1 cellular context compared by ENCODE assay signal in the genomic region with DNA sequence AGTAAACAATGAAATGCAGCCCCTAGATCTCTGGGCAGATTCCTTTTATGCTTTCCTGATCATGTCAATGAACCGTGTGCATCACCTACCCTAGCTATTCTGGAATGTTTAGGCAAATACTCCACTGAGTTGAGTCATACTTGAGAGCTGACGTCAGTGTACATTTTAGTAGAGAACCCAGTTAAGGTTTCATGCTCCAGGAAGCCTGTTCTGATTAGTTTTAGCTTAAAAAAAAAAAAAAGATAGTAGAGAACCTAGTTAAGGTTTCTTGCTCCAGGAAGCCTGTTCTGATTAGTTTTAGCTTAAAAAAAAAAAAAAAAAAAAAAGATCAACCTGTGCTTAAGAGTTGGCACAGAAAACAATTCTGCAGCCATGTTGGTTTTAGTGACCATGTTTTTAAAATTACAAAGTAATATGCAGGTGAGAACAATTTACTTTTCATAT.
A peak's percentile ranks its signal among the peaks of the same experiment; 100 is the strongest.
TF ChIP-seq lines count a peak whose summit lies in the region.

No MANE protein-coding gene starts in this region.

TF ChIP-seq in K562, 482 proteins besides CTCF, POLR2A, EP300 and RAD21 (continued from another document):
- TF ChIP-seq, protein P1, sequence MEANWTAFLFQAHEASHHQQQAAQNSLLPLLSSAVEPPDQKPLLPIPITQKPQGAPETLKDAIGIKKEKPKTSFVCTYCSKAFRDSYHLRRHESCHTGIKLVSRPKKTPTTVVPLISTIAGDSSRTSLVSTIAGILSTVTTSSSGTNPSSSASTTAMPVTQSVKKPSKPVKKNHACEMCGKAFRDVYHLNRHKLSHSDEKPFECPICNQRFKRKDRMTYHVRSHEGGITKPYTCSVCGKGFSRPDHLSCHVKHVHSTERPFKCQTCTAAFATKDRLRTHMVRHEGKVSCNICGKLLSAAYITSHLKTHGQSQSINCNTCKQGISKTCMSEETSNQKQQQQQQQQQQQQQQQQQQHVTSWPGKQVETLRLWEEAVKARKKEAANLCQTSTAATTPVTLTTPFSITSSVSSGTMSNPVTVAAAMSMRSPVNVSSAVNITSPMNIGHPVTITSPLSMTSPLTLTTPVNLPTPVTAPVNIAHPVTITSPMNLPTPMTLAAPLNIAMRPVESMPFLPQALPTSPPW (CRISPR knock-in tag; IDR thresholded peaks at IDR 0.05): no peak
- no peak for TF ChIP-seq ZNF408 (CRISPR knock-in tag; IDR thresholded peaks at IDR 0.05; ENCODE audit: low read depth)
- TF ChIP-seq SMARCB1 (IDR thresholded peaks at IDR 0.05; ENCODE audit: insufficient read length, low read depth): no peak
- no peak for TF ChIP-seq SRSF9 (IDR thresholded peaks at IDR 0.05; ENCODE audit: borderline replicate concordance, low read depth, low read length)
- no peak for TF ChIP-seq NELFE (IDR thresholded peaks at IDR 0.05; ENCODE audit: insufficient read depth, insufficient read length)
- TF ChIP-seq, protein P2, sequence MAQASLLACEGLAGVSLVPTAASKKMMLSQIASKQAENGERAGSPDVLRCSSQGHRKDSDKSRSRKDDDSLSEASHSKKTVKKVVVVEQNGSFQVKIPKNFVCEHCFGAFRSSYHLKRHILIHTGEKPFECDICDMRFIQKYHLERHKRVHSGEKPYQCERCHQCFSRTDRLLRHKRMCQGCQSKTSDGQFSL (CRISPR knock-in tag; IDR thresholded peaks at IDR 0.05): no peak
- TF ChIP-seq, protein P2 (tag; IDR thresholded peaks at IDR 0.05): no peak
- TF ChIP-seq RBM17 (IDR thresholded peaks at IDR 0.05; ENCODE audit: borderline replicate concordance, low read depth, low read length): no peak
- TF ChIP-seq ZNF551 (CRISPR knock-in tag; IDR thresholded peaks at IDR 0.05): no peak
- TF ChIP-seq RUNX1 (IDR thresholded peaks at IDR 0.05; ENCODE audit: low read depth): no peak
- TF ChIP-seq KDM5B (IDR thresholded peaks at IDR 0.05; ENCODE audit: insufficient replicate concordance, low read depth, low read length): no peak
- TF ChIP-seq, protein P3, sequence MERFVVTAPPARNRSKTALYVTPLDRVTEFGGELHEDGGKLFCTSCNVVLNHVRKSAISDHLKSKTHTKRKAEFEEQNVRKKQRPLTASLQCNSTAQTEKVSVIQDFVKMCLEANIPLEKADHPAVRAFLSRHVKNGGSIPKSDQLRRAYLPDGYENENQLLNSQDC (CRISPR knock-in tag; IDR thresholded peaks at IDR 0.05): no peak
- TF ChIP-seq MCM2 (IDR thresholded peaks at IDR 0.05; ENCODE audit: low read depth): no peak
- no peak for TF ChIP-seq RBFOX2 (IDR thresholded peaks at IDR 0.05; ENCODE audit: low read depth, low read length)
- TF ChIP-seq NBN (IDR thresholded peaks at IDR 0.05; ENCODE audit: low read depth): no peak
- no peak for TF ChIP-seq ZNF707 (CRISPR knock-in tag; conservative IDR thresholded peaks at IDR 0.05)
- TF ChIP-seq, protein P4, sequence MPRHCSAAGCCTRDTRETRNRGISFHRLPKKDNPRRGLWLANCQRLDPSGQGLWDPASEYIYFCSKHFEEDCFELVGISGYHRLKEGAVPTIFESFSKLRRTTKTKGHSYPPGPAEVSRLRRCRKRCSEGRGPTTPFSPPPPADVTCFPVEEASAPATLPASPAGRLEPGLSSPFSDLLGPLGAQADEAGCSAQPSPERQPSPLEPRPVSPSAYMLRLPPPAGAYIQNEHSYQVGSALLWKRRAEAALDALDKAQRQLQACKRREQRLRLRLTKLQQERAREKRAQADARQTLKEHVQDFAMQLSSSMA (CRISPR knock-in tag; IDR thresholded peaks at IDR 0.05): no peak
- TF ChIP-seq PHB (CRISPR knock-in tag; IDR thresholded peaks at IDR 0.05): no peak
- no peak for TF ChIP-seq ZNF444 (CRISPR knock-in tag; IDR thresholded peaks at IDR 0.05)
- TF ChIP-seq TEAD4 (IDR thresholded peaks at IDR 0.05; ENCODE audit: low read length): peak; percentile 40; the same call in 1 of the 2 replicates
- TF ChIP-seq TEAD4 (CRISPR knock-in tag; IDR thresholded peaks at IDR 0.05; ENCODE audit: borderline replicate concordance): no peak
- peak; percentile 80 for TF ChIP-seq FOSL1 (tag; conservative IDR thresholded peaks at IDR 0.05)
- no peak for TF ChIP-seq ZNF764 (CRISPR knock-in tag; IDR thresholded peaks at IDR 0.05; ENCODE audit: low read depth)
- no peak for TF ChIP-seq FOXJ3 (CRISPR knock-in tag; IDR thresholded peaks at IDR 0.05)
- TF ChIP-seq, protein P5, sequence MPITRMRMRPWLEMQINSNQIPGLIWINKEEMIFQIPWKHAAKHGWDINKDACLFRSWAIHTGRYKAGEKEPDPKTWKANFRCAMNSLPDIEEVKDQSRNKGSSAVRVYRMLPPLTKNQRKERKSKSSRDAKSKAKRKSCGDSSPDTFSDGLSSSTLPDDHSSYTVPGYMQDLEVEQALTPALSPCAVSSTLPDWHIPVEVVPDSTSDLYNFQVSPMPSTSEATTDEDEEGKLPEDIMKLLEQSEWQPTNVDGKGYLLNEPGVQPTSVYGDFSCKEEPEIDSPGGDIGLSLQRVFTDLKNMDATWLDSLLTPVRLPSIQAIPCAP (CRISPR knock-in tag; IDR thresholded peaks at IDR 0.05; ENCODE audit: borderline replicate concordance): no peak
- TF ChIP-seq TCF7 (IDR thresholded peaks at IDR 0.05; ENCODE audit: borderline replicate concordance): no peak
- TF ChIP-seq ZNF384 (IDR thresholded peaks at IDR 0.05; ENCODE audit: low read depth, low read length): no peak
- 0 out of 2 replicates have a peak, but pooled peaks have one; percentile 37 for TF ChIP-seq ZNF766 (CRISPR knock-in tag; conservative IDR thresholded peaks at IDR 0.05)
- TF ChIP-seq MEF2D (tag; conservative IDR thresholded peaks at IDR 0.05; ENCODE audit: low read depth): no peak
- TF ChIP-seq, protein P6, sequence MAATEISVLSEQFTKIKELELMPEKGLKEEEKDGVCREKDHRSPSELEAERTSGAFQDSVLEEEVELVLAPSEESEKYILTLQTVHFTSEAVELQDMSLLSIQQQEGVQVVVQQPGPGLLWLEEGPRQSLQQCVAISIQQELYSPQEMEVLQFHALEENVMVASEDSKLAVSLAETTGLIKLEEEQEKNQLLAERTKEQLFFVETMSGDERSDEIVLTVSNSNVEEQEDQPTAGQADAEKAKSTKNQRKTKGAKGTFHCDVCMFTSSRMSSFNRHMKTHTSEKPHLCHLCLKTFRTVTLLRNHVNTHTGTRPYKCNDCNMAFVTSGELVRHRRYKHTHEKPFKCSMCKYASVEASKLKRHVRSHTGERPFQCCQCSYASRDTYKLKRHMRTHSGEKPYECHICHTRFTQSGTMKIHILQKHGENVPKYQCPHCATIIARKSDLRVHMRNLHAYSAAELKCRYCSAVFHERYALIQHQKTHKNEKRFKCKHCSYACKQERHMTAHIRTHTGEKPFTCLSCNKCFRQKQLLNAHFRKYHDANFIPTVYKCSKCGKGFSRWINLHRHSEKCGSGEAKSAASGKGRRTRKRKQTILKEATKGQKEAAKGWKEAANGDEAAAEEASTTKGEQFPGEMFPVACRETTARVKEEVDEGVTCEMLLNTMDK (IDR thresholded peaks at IDR 0.05; ENCODE audit: borderline replicate concordance, insufficient read depth, low read depth, low read length, poor library complexity, severe bottlenecking): no peak
- TF ChIP-seq, protein P7, sequence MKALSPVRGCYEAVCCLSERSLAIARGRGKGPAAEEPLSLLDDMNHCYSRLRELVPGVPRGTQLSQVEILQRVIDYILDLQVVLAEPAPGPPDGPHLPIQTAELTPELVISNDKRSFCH (CRISPR knock-in tag; IDR thresholded peaks at IDR 0.05): no peak
- TF ChIP-seq, protein P7 (tag; IDR thresholded peaks at IDR 0.05): no peak
- TF ChIP-seq, protein P8, sequence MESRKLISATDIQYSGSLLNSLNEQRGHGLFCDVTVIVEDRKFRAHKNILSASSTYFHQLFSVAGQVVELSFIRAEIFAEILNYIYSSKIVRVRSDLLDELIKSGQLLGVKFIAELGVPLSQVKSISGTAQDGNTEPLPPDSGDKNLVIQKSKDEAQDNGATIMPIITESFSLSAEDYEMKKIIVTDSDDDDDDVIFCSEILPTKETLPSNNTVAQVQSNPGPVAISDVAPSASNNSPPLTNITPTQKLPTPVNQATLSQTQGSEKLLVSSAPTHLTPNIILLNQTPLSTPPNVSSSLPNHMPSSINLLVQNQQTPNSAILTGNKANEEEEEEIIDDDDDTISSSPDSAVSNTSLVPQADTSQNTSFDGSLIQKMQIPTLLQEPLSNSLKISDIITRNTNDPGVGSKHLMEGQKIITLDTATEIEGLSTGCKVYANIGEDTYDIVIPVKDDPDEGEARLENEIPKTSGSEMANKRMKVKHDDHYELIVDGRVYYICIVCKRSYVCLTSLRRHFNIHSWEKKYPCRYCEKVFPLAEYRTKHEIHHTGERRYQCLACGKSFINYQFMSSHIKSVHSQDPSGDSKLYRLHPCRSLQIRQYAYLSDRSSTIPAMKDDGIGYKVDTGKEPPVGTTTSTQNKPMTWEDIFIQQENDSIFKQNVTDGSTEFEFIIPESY (CRISPR knock-in tag; IDR thresholded peaks at IDR 0.05): no peak
- TF ChIP-seq, protein P9, sequence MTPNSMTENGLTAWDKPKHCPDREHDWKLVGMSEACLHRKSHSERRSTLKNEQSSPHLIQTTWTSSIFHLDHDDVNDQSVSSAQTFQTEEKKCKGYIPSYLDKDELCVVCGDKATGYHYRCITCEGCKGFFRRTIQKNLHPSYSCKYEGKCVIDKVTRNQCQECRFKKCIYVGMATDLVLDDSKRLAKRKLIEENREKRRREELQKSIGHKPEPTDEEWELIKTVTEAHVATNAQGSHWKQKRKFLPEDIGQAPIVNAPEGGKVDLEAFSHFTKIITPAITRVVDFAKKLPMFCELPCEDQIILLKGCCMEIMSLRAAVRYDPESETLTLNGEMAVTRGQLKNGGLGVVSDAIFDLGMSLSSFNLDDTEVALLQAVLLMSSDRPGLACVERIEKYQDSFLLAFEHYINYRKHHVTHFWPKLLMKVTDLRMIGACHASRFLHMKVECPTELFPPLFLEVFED (CRISPR knock-in tag; conservative IDR thresholded peaks at IDR 0.05): no peak
- TF ChIP-seq ZNF165 (CRISPR knock-in tag; IDR thresholded peaks at IDR 0.05; ENCODE audit: borderline replicate concordance): no peak
- TF ChIP-seq, protein P10, sequence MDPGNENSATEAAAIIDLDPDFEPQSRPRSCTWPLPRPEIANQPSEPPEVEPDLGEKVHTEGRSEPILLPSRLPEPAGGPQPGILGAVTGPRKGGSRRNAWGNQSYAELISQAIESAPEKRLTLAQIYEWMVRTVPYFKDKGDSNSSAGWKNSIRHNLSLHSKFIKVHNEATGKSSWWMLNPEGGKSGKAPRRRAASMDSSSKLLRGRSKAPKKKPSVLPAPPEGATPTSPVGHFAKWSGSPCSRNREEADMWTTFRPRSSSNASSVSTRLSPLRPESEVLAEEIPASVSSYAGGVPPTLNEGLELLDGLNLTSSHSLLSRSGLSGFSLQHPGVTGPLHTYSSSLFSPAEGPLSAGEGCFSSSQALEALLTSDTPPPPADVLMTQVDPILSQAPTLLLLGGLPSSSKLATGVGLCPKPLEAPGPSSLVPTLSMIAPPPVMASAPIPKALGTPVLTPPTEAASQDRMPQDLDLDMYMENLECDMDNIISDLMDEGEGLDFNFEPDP (CRISPR knock-in tag; IDR thresholded peaks at IDR 0.05): no peak
- no peak for TF ChIP-seq MED1 (CRISPR knock-in tag; IDR thresholded peaks at IDR 0.05; ENCODE audit: borderline replicate concordance)
- no peak for TF ChIP-seq ZNF224 (CRISPR knock-in tag; IDR thresholded peaks at IDR 0.05)
- TF ChIP-seq ZNF23 (CRISPR knock-in tag; IDR thresholded peaks at IDR 0.05): no peak
- no peak; the same call in 1 of the 2 replicates for TF ChIP-seq NCOR1 (IDR thresholded peaks at IDR 0.05)
- no peak for TF ChIP-seq FIP1L1 (IDR thresholded peaks at IDR 0.05; ENCODE audit: low read depth, low read length, poor library complexity, severe bottlenecking)
- no peak for TF ChIP-seq MAFG (tag; conservative IDR thresholded peaks at IDR 0.05)
- TF ChIP-seq NFYB (IDR thresholded peaks at IDR 0.05; ENCODE audit: extremely low read depth, insufficient read length): no peak
- TF ChIP-seq HDAC6 (IDR thresholded peaks at IDR 0.05; ENCODE audit: low read depth, low read length): no peak
- TF ChIP-seq, protein P11, sequence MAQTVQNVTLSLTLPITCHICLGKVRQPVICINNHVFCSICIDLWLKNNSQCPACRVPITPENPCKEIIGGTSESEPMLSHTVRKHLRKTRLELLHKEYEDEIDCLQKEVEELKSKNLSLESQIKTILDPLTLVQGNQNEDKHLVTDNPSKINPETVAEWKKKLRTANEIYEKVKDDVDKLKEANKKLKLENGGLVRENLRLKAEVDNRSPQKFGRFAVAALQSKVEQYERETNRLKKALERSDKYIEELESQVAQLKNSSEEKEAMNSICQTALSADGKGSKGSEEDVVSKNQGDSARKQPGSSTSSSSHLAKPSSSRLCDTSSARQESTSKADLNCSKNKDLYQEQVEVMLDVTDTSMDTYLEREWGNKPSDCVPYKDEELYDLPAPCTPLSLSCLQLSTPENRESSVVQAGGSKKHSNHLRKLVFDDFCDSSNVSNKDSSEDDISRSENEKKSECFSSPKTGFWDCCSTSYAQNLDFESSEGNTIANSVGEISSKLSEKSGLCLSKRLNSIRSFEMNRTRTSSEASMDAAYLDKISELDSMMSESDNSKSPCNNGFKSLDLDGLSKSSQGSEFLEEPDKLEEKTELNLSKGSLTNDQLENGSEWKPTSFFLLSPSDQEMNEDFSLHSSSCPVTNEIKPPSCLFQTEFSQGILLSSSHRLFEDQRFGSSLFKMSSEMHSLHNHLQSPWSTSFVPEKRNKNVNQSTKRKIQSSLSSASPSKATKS (CRISPR knock-in tag; IDR thresholded peaks at IDR 0.05): no peak
